In genomic region chr16:86085161-86085611, GRCh38 we compare ENCODE assay signal across 1 cellular context.
TF ChIP-seq lines count a peak whose summit lies in the region.

No MANE protein-coding gene starts in this region.

TF ChIP-seq in HepG2, 621 proteins besides CTCF, POLR2A, EP300 and RAD21 (continued from another document):
- TF ChIP-seq ZFAT (CRISPR knock-in tag; conservative IDR thresholded peaks at IDR 0.05) (no peak), ZBTB39 (CRISPR knock-in tag; IDR thresholded peaks at IDR 0.05) (no peak), SYNCRIP (IDR thresholded peaks at IDR 0.05; ENCODE audit: insufficient read depth, low read depth, low read length) (no peak), TAF1 (CRISPR knock-in tag; IDR thresholded peaks at IDR 0.05) (no peak), ZNF598 (CRISPR knock-in tag; IDR thresholded peaks at IDR 0.05; ENCODE audit: borderline replicate concordance) (no peak), IKZF5 (CRISPR knock-in tag; IDR thresholded peaks at IDR 0.05) (no peak), MAFF (IDR thresholded peaks at IDR 0.05; ENCODE audit: low read depth, low read length) (no peak), MTA3 (CRISPR knock-in tag; IDR thresholded peaks at IDR 0.05) (no peak), RCOR2 (CRISPR knock-in tag; IDR thresholded peaks at IDR 0.05) (no peak), ZNF496 (CRISPR knock-in tag; IDR thresholded peaks at IDR 0.05; ENCODE audit: insufficient replicate concordance) (no peak), RBM39 (IDR thresholded peaks at IDR 0.05; ENCODE audit: low read depth, low read length, poor library complexity, severe bottlenecking) (no peak), EHMT2 (IDR thresholded peaks at IDR 0.05; ENCODE audit: borderline replicate concordance, low read depth, low read length) (no peak), ATAD3A (CRISPR knock-in tag; IDR thresholded peaks at IDR 0.05) (no peak), ZNF124 (CRISPR knock-in tag; IDR thresholded peaks at IDR 0.05) (no peak), CEBPB (IDR thresholded peaks at IDR 0.05; ENCODE audit: borderline replicate concordance, low read depth, low read length) (no peak), SKIL (CRISPR knock-in tag; IDR thresholded peaks at IDR 0.05; ENCODE audit: borderline replicate concordance) (no peak), ZNF281 (CRISPR knock-in tag; IDR thresholded peaks at IDR 0.05; ENCODE audit: borderline replicate concordance) (no peak)
